ENCODE assay signal across 16 cellular contexts in genomic region chr7:100406767-100407166, GRCh38. TPM values are rescaled to one million over a fixed set of nuclear protein-coding genes. Genes with fewer than 3 reads are reported as not detected.
DNase-seq lines count a peak whose midpoint lies in the region; ATAC-seq and TF ChIP-seq lines count a peak whose summit lies in the region.
"Had no signal": no experiment of that assay in that cellular context is flagged by ENCODE, and none has a peak within 500 bp of the region (broad histone marks: within the 10 kb centered on the region; RNA-seq: fewer than 3 reads in every experiment).

No MANE protein-coding gene starts in this region.

- no peaks in the 10 kb centered on the region for H3K9me3 ChIP-seq in BLaER1 treated with 17β-estradiol and CSF1 and Interleukin-3, amounts not matched to agents 10 nM and 100 nM (replicated peaks in 1 of 11)
- H3K9me3 ChIP-seq in mammary epithelial cell (replicated peaks; ENCODE audit: insufficient read depth, low read length) (no peaks in the 10 kb centered on the region), mesenchymal stem cell (ENCODE audit: control insufficient read depth, low read length) (no peaks in the 10 kb centered on the region), HAP-1 (no peaks in the 10 kb centered on the region), stomach (no peaks in the 10 kb centered on the region)
- H3K9me3 ChIP-seq: gastroesophageal sphincter, tibial artery had no signal

- no peak overlapping the region for H3K27ac ChIP-seq in BLaER1 treated with 17β-estradiol and CSF1 and Interleukin-3, amounts not matched to agents 10 nM and 100 nM
- H3K27ac ChIP-seq in mammary epithelial cell (ENCODE audit: insufficient read depth, low read depth, low read length): no peak overlapping the region
- H3K27ac ChIP-seq in mesenchymal stem cell (ENCODE audit: low read length, poor library complexity, severe bottlenecking): no peak overlapping the region
- no peak overlapping the region for H3K27ac ChIP-seq in stomach
- H3K27ac ChIP-seq: gastroesophageal sphincter, PC-9, tibial artery, WERI-Rb-1 had no signal

- H3K4me1 ChIP-seq in BLaER1 treated with 17β-estradiol and CSF1 and Interleukin-3, amounts not matched to agents 10 nM and 100 nM: peaks cover 19 to 57% (median 31%) of the 10 kb centered on the region in 10 experiments
- H3K4me1 ChIP-seq in mammary epithelial cell (ENCODE audit: insufficient read depth, low read length) (peaks cover 14% of the 10 kb centered on the region), mesenchymal stem cell (ENCODE audit: control insufficient read depth, insufficient read depth, low read depth, low read length) (peaks cover 3% of the 10 kb centered on the region), HAP-1 (no peaks in the 10 kb centered on the region), stomach (peaks cover 0 to 5% (median 0%) of the 10 kb centered on the region in 4 donors)
- H3K4me1 ChIP-seq: gastroesophageal sphincter, tibial artery had no signal

- H3K4me3 Mint-ChIP-seq in activated CD4-positive, alpha-beta T cell treated with anti-CD3 and anti-CD28 coated beads, Interleukin-2, amount 10 ng/mL, durations not matched to agents 24 days and 14 days: no peak overlapping the region
- H3K4me3 Mint-ChIP-seq: brain had no signal

- H3K4me3 ChIP-seq in BLaER1 treated with 17β-estradiol and CSF1 and Interleukin-3, amounts not matched to agents 10 nM and 100 nM: no peak overlapping the region
- H3K4me3 ChIP-seq in LNCaP clone FGC (ENCODE audit: low read depth, low read length) (no peak overlapping the region), mammary epithelial cell (replicated peaks in 1 of 3; ENCODE audit: insufficient read depth in 1 of 3, low read depth in 2 of 3, low read length in 3 of 3) (no peak overlapping the region), mesenchymal stem cell (ENCODE audit: insufficient read depth in 1 of 2, low read depth in 1 of 2, low read length in 2 of 2) (no peak overlapping the region), HAP-1 (no peak overlapping the region), stomach (no peak overlapping the region)
- H3K4me3 ChIP-seq: gastroesophageal sphincter, PC-9, tibial artery had no signal

- H2BK15ac ChIP-seq in mesenchymal stem cell (ENCODE audit: low read depth, poor library complexity, severe bottlenecking): no peak overlapping the region

- in situ Hi-C loops in mammary epithelial cell (cut with MboI; ENCODE audit: low sequenced_read_pairs in 2 of 2): no loop called here
- in situ Hi-C loops in HAP-1 (cut with MboI; ENCODE audit: low sequenced_read_pairs): loop anchor here (5.0 kb wide), 1 partner anchor 49 kb away; the partner anchor contains the start of gene PILRB

- no TSS peak for BruUV-seq in mammary epithelial cell (replicated peaks; lab: Mats Ljungman, UMichigan)

- H2BK120ac ChIP-seq in mesenchymal stem cell (ENCODE audit: low read depth, low read length): no peak overlapping the region

- H3K27ac Mint-ChIP-seq in activated CD4-positive, alpha-beta T cell treated with anti-CD3 and anti-CD28 coated beads, Interleukin-2, amount 10 ng/mL, durations not matched to agents 24 days and 14 days: no peak overlapping the region
- H3K27ac Mint-ChIP-seq: brain had no signal

- DNase-seq in LNCaP clone FGC (ENCODE audit: low read depth): peak; percentile 59
- peak; percentile 71 for DNase-seq in mammary epithelial cell
- DNase-seq in mesenchymal stem cell: peak; percentile 69
- DNase-seq in HAP-1 (ENCODE audit: low spot score in 2 of 2): no peak
- DNase-seq in stomach: no peak
- no peak for DNase-seq in activated CD4-positive, alpha-beta T cell treated with anti-CD3 and anti-CD28 coated beads, Interleukin-2, amount 10 ng/mL, durations not matched to agents 24 days and 14 days
- DNase-seq: activated effector memory CD4-positive, alpha-beta T cell treated with Interleukin-2 at 50 U/mL for 16 hours; DMS153; NCI-H1417 treated with DMSO at 0.1 percent for 48 hours; tibial artery had no signal

- no peak overlapping the region for H2BK12ac ChIP-seq in mesenchymal stem cell (ENCODE audit: low read length in 2 of 2)

- H3K4me2 ChIP-seq in BLaER1 treated with 17β-estradiol and CSF1 and Interleukin-3, amounts not matched to agents 10 nM and 100 nM: peak overlapping the region; percentile 18 to 61 (median 45); a peak in 19 of 22 replicates
- H3K4me2 ChIP-seq in mammary epithelial cell (ENCODE audit: insufficient read depth, low read depth, low read length) (no peak overlapping the region), mesenchymal stem cell (ENCODE audit: low read length, poor library complexity, severe bottlenecking) (no peak overlapping the region)
- H3K4me2 ChIP-seq: PC-9 had no signal

- TF ChIP-seq CTCF in LNCaP clone FGC (IDR thresholded peaks at IDR 0.05; ENCODE audit: control insufficient read depth, extremely low read depth, insufficient read depth): no peak
- no peak for TF ChIP-seq CTCF in mammary epithelial cell (conservative IDR thresholded peaks at IDR 0.05 in 1 of 2, IDR thresholded peaks at IDR 0.05 in 1 of 2; ENCODE audit: extremely low read depth in 1 of 2, insufficient read depth in 1 of 2, low read depth in 1 of 2, low read length in 2 of 2)
- TF ChIP-seq CTCF in stomach (IDR thresholded peaks at IDR 0.05): no peak

- H2AFZ ChIP-seq in mammary epithelial cell (ENCODE audit: low read depth, low read length) (no peak overlapping the region), mesenchymal stem cell (ENCODE audit: low read depth, low read length) (no peak overlapping the region)
- H2AFZ ChIP-seq: PC-9 had no signal

- no peak overlapping the region for H3K4ac ChIP-seq in mesenchymal stem cell (ENCODE audit: low read depth in 1 of 2, low read length in 2 of 2)

- 52% methylated on average over 6 of the region's 6 CpGs for WGBS in mammary epithelial cell (ENCODE audit: low coverage, missing lambda C conversion rate)
- WGBS in mesenchymal stem cell: 34% methylated on average over 4 of the region's 6 CpGs
- 39 to 61% (median 46%) methylated on average over 6 of the region's 6 CpGs for WGBS in stomach, 5 donors

- H3K23ac ChIP-seq in mesenchymal stem cell (ENCODE audit: low read length in 2 of 2): no peak overlapping the region

- H3K79me2 ChIP-seq in mammary epithelial cell (ENCODE audit: insufficient read depth, low read length): no peaks in the 10 kb centered on the region

- no peaks in the 10 kb centered on the region for H3K9me3 Mint-ChIP-seq in activated CD4-positive, alpha-beta T cell treated with anti-CD3 and anti-CD28 coated beads, Interleukin-2, amount 10 ng/mL, durations not matched to agents 24 days and 14 days
- H3K9me3 Mint-ChIP-seq: brain had no signal

- CTCF ChIA-PET in mammary epithelial cell (lab: Charles Lee; ENCODE audit: low non-redundant PET): no interaction called here

- no peak for ATAC-seq in HG03342 (IDR thresholded peaks at IDR 0.05; ENCODE audit: unreplicated experiment)

- peaks cover 28% of the 10 kb centered on the region for H3K27me3 Mint-ChIP-seq in activated CD4-positive, alpha-beta T cell treated with anti-CD3 and anti-CD28 coated beads, Interleukin-2, amount 10 ng/mL, durations not matched to agents 24 days and 14 days
- H3K27me3 Mint-ChIP-seq: brain had no signal

- H3K18ac ChIP-seq in mesenchymal stem cell (ENCODE audit: low read depth in 1 of 2, low read length in 2 of 2): no peak overlapping the region

- no peak overlapping the region for H2BK5ac ChIP-seq in mesenchymal stem cell (ENCODE audit: low read depth, low read length, poor library complexity, severe bottlenecking)

- no peak overlapping the region for H4K8ac ChIP-seq in mesenchymal stem cell (ENCODE audit: low read length)

- no peak for TF ChIP-seq POLR2A in stomach (IDR thresholded peaks at IDR 0.05)

- dilution Hi-C loops in mammary epithelial cell (cut with HindIII; ENCODE audit: low sequenced_read_pairs): loop anchor here (5.0 kb wide), 1 partner anchor 34 kb away; the partner anchor contains the start of gene PILRA

- 0 out of 22 replicates have a peak, but pooled peaks cover 0 to 3% (median 0%) of the 10 kb centered on the region in 11 experiments for H3K27me3 ChIP-seq in BLaER1 treated with 17β-estradiol and CSF1 and Interleukin-3, amounts not matched to agents 10 nM and 100 nM
- no peaks in the 10 kb centered on the region for H3K27me3 ChIP-seq in mammary epithelial cell (ENCODE audit: insufficient read depth, low read length)
- peaks cover 3 to 56% of the 10 kb centered on the region in 2 experiments for H3K27me3 ChIP-seq in mesenchymal stem cell (ENCODE audit: control insufficient read depth in 1 of 2, insufficient read depth in 1 of 2, low read length in 2 of 2)
- H3K27me3 ChIP-seq in HAP-1 (ENCODE audit: low read depth): peaks cover 17% of the 10 kb centered on the region; the same call in 1 of the 2 replicates
- no peaks in the 10 kb centered on the region for H3K27me3 ChIP-seq in stomach
- H3K27me3 ChIP-seq: gastroesophageal sphincter, tibial artery had no signal

- H3K36me3 Mint-ChIP-seq in activated CD4-positive, alpha-beta T cell treated with anti-CD3 and anti-CD28 coated beads, Interleukin-2, amount 10 ng/mL, durations not matched to agents 24 days and 14 days (ENCODE audit: low read depth): no peaks in the 10 kb centered on the region

- no peak for TF ChIP-seq EP300 in stomach (IDR thresholded peaks at IDR 0.05)

- H4K20me1 ChIP-seq in BLaER1 treated with 17β-estradiol and CSF1 and Interleukin-3, amounts not matched to agents 10 nM and 100 nM: peaks cover 0 to 16% (median 0%) of the 10 kb centered on the region in 11 experiments; a peak in 2 of 22 replicates
- H4K20me1 ChIP-seq in mammary epithelial cell (ENCODE audit: insufficient read depth, low read length): no peaks in the 10 kb centered on the region

- H2AK5ac ChIP-seq in mesenchymal stem cell (ENCODE audit: low read length, severe bottlenecking): no peak overlapping the region

- peaks cover 0 to 80% (median 0%) of the 10 kb centered on the region in 11 experiments; a peak in 4 of 22 replicates for H3K36me3 ChIP-seq in BLaER1 treated with 17β-estradiol and CSF1 and Interleukin-3, amounts not matched to agents 10 nM and 100 nM
- no peaks in the 10 kb centered on the region for H3K36me3 ChIP-seq in mammary epithelial cell (ENCODE audit: insufficient read depth, low read length)
- H3K36me3 ChIP-seq in mesenchymal stem cell (ENCODE audit: control insufficient read depth in 1 of 2, insufficient read depth in 2 of 2, low read depth in 1 of 2, low read length in 2 of 2): no peaks in the 10 kb centered on the region
- H3K36me3 ChIP-seq in HAP-1 (replicated peaks): no peaks in the 10 kb centered on the region
- peaks cover 0 to 8% (median 0%) of the 10 kb centered on the region in 4 donors for H3K36me3 ChIP-seq in stomach
- H3K36me3 ChIP-seq: WERI-Rb-1 had no signal

- peak overlapping the region in 1 of 11 experiments; percentile 18; a peak in 1 of 22 replicates for H3K9ac ChIP-seq in BLaER1 treated with 17β-estradiol and CSF1 and Interleukin-3, amounts not matched to agents 10 nM and 100 nM
- no peak overlapping the region for H3K9ac ChIP-seq in mammary epithelial cell (ENCODE audit: insufficient read depth, low read length)
- H3K9ac ChIP-seq in mesenchymal stem cell (ENCODE audit: low read length): no peak overlapping the region

- no peaks in the 10 kb centered on the region for H3K79me1 ChIP-seq in mesenchymal stem cell (replicated peaks; ENCODE audit: low read length, poor library complexity, severe bottlenecking)

- no peak overlapping the region for H4K91ac ChIP-seq in mesenchymal stem cell (ENCODE audit: low read length)

- intact Hi-C loops in mammary epithelial cell (cut with micrococcal nuclease) (loop anchor here (1.0 to 5.0 kb wide), 2 partner anchors 39 to 274 kb away; no protein-coding TSS in a partner anchor), stomach (cut with DNase I; ENCODE audit: low total_unique reads) (no loop called here)
- intact Hi-C loops in activated CD4-positive, alpha-beta T cell treated with anti-CD3 and anti-CD28 coated beads, Interleukin-2, amount 10 ng/mL, durations not matched to agents 24 days and 14 days (cut with micrococcal nuclease): loop anchor here (2.0 to 5.0 kb wide), 2 partner anchors 34 to 279 kb away; partner anchors contain the start of genes MBLAC1 and PILRA

- no peak overlapping the region for H3K14ac ChIP-seq in mesenchymal stem cell (ENCODE audit: low read length in 2 of 2)

- H3K4me1 Mint-ChIP-seq in activated CD4-positive, alpha-beta T cell treated with anti-CD3 and anti-CD28 coated beads, Interleukin-2, amount 10 ng/mL, durations not matched to agents 24 days and 14 days: no peaks in the 10 kb centered on the region
- H3K4me1 Mint-ChIP-seq: brain had no signal

RNA-seq across cellular contexts. Expression of gene ZCWPW1, which starts 21.7 kb away (rescaled TPM):
- total RNA-seq in mammary epithelial cell (1 to 10 TPM; 1.0 to 1.7 TPM), stomach (10 to 100 TPM in 2 of 5 donors, 1 to 10 TPM in 1, under 1 TPM in 1, not detected in 1; 0.89 to 44.3 (median 10.9) TPM)
- polyA plus RNA-seq in mammary epithelial cell (1.1 TPM), stomach (10 to 100 TPM in 1 of 3 donors, 1 to 10 TPM in 2; 4.9 to 11.7 (median 5.2) TPM)
- polyA minus RNA-seq in mammary epithelial cell: 0.36 TPM
- polyA plus RNA-seq in mesenchymal stem cell (2013, experiment 1 of 2): 1.3 TPM
- polyA plus RNA-seq in mesenchymal stem cell (2013, experiment 2 of 2): 0.93 TPM
- total RNA-seq in activated CD4-positive, alpha-beta T cell treated with anti-CD3 and anti-CD28 coated beads, Interleukin-2, amount 10 ng/mL, durations not matched to agents 24 days and 14 days: 1.7 and 2.6 TPM in 2 replicates

RNA-seq across cellular contexts. Expression of gene MEPCE, which starts 22.9 kb away (rescaled TPM):
- total RNA-seq in mammary epithelial cell: 10 to 100 TPM; 23.2 to 39.5 TPM
- 24.1 TPM for polyA plus RNA-seq in mammary epithelial cell
- polyA minus RNA-seq in mammary epithelial cell: 37.6 TPM
- 17.9 TPM for polyA plus RNA-seq in mesenchymal stem cell (2013, experiment 1 of 2)
- 17.3 TPM for polyA plus RNA-seq in mesenchymal stem cell (2013, experiment 2 of 2)
- total RNA-seq in stomach: 100 to 1,000 TPM in 1 of 5 donors, 10 to 100 TPM in 4; 14.1 to 117 (median 28.1) TPM
- polyA plus RNA-seq in stomach: 10 to 100 TPM; 17.4 to 21.4 (median 20.0) TPM
- total RNA-seq in activated CD4-positive, alpha-beta T cell treated with anti-CD3 and anti-CD28 coated beads, Interleukin-2, amount 10 ng/mL, durations not matched to agents 24 days and 14 days: 55.8 and 57.2 TPM in 2 replicates

RNA-seq across cellular contexts. Expression of gene PPP1R35, which starts 29.5 kb away (rescaled TPM):
- total RNA-seq in mammary epithelial cell (10 to 100 TPM; 13.8 to 36.3 TPM), stomach (100 to 1,000 TPM in 1 of 5 donors, 10 to 100 TPM in 1, 1 to 10 TPM in 2, not detected in 1; 6.2 to 226 (median 38.9) TPM)
- polyA plus RNA-seq in mammary epithelial cell (20.3 TPM), stomach (10 to 100 TPM; 29.5 to 78.0 (median 39.5) TPM)
- 19.4 TPM for polyA minus RNA-seq in mammary epithelial cell
- 45.2 TPM for polyA plus RNA-seq in mesenchymal stem cell (2013, experiment 1 of 2)
- 47.7 TPM for polyA plus RNA-seq in mesenchymal stem cell (2013, experiment 2 of 2)
- total RNA-seq in activated CD4-positive, alpha-beta T cell treated with anti-CD3 and anti-CD28 coated beads, Interleukin-2, amount 10 ng/mL, durations not matched to agents 24 days and 14 days: 52.8 and 59.9 TPM in 2 replicates

RNA-seq across cellular contexts. Expression of gene PILRA, which starts 33.5 kb away (rescaled TPM):
- total RNA-seq in mammary epithelial cell (under 1 TPM in 1 of 2 donors, not detected in 1; 0.85 TPM), stomach (1 to 10 TPM in 2 of 5 donors, not detected in 3; 3.1 to 10.0 TPM)
- polyA plus RNA-seq in mammary epithelial cell (0.87 TPM), stomach (1 to 10 TPM; 1.4 to 3.1 (median 1.9) TPM)
- polyA minus RNA-seq in mammary epithelial cell: not detected
- 1.1 TPM for polyA plus RNA-seq in mesenchymal stem cell (2013, experiment 1 of 2)
- polyA plus RNA-seq in mesenchymal stem cell (2013, experiment 2 of 2): 1.0 TPM
- total RNA-seq in activated CD4-positive, alpha-beta T cell treated with anti-CD3 and anti-CD28 coated beads, Interleukin-2, amount 10 ng/mL, durations not matched to agents 24 days and 14 days: 9.8 and 11.6 TPM in 2 replicates

RNA-seq across cellular contexts. Expression of gene PILRB, which starts 48.9 kb away (rescaled TPM):
- total RNA-seq in mammary epithelial cell (10 to 100 TPM; 14.5 to 38.0 TPM), stomach (100 to 1,000 TPM in 2 of 5 donors, 10 to 100 TPM in 3; 18.5 to 141 (median 61.3) TPM)
- polyA plus RNA-seq in mammary epithelial cell (25.9 TPM), stomach (10 to 100 TPM; 16.8 to 82.3 (median 20.7) TPM)
- polyA minus RNA-seq in mammary epithelial cell: 2.2 TPM
- polyA plus RNA-seq in mesenchymal stem cell (2013, experiment 1 of 2): 9.7 TPM
- 8.9 TPM for polyA plus RNA-seq in mesenchymal stem cell (2013, experiment 2 of 2)
- 74.6 and 78.3 TPM in 2 replicates for total RNA-seq in activated CD4-positive, alpha-beta T cell treated with anti-CD3 and anti-CD28 coated beads, Interleukin-2, amount 10 ng/mL, durations not matched to agents 24 days and 14 days

Comparison
In these comparisons a context has a peak if more than half of its experiments do, and no peak if none do; other contexts are left out.
1. H3K4me2 ChIP-seq: peak in BLaER1 treated with 17β-estradiol and CSF1 and Interleukin-3, amounts not matched to agents 10 nM and 100 nM (11 of 11); none in mammary epithelial cell (single experiment) and mesenchymal stem cell (single experiment).
2. DNase-seq: peak in LNCaP clone FGC (single experiment), mammary epithelial cell (single experiment) and mesenchymal stem cell (single experiment); none in HAP-1 (0 of 2), stomach (single experiment) and activated CD4-positive, alpha-beta T cell treated with anti-CD3 and anti-CD28 coated beads, Interleukin-2, amount 10 ng/mL, durations not matched to agents 24 days and 14 days (single experiment).